1 cellular context compared by ENCODE assay signal in the genomic region with DNA sequence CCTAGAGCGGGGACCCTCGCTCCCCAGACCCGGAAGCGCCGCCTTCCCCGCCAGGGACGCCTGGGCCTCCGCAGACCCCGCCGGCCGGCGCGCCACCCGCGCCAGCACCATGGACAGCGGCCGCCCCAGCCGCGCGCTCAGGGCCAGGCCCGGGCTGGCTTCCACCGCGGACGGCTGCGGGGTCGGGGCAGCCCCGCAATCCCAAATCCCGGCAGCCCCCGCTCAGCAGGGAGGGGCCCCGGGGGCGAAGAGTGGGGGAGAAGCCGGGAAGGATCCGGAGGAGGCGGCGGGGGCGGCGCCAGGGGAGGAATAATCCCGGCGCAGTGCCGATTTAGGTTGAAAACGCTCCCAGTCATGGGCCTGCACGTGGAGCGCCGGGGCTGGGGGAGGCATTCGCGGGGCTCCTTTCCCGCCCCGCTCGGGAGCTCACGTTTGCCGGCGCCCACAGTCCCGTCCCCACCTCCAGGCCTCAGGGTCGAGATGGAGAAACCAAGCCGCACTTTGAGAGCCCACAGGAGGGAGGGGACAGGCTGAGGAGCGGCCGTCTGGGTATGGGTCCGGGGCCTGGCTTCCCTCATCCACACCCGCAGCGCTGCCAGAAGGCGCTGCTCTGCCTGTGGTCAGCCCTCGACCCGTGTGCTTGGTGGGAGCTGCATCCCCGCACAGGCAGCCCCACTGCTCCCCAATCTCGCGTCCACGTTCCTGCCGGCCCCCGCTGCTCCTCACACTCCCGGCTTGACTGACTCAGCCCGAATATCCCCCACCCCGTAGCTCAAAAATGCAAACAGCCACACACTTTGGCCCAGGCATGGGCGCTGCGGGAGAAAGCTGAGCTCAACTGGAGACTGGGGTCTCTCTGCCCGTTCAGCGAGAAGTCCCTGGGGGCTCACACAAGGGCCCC.
TF ChIP-seq lines count a peak whose summit lies in the region.

No MANE protein-coding gene starts in this region.

TF ChIP-seq in HepG2, 621 proteins besides CTCF, POLR2A, EP300 and RAD21 (continued from another document and continues in another):
- TF ChIP-seq, protein P1, sequence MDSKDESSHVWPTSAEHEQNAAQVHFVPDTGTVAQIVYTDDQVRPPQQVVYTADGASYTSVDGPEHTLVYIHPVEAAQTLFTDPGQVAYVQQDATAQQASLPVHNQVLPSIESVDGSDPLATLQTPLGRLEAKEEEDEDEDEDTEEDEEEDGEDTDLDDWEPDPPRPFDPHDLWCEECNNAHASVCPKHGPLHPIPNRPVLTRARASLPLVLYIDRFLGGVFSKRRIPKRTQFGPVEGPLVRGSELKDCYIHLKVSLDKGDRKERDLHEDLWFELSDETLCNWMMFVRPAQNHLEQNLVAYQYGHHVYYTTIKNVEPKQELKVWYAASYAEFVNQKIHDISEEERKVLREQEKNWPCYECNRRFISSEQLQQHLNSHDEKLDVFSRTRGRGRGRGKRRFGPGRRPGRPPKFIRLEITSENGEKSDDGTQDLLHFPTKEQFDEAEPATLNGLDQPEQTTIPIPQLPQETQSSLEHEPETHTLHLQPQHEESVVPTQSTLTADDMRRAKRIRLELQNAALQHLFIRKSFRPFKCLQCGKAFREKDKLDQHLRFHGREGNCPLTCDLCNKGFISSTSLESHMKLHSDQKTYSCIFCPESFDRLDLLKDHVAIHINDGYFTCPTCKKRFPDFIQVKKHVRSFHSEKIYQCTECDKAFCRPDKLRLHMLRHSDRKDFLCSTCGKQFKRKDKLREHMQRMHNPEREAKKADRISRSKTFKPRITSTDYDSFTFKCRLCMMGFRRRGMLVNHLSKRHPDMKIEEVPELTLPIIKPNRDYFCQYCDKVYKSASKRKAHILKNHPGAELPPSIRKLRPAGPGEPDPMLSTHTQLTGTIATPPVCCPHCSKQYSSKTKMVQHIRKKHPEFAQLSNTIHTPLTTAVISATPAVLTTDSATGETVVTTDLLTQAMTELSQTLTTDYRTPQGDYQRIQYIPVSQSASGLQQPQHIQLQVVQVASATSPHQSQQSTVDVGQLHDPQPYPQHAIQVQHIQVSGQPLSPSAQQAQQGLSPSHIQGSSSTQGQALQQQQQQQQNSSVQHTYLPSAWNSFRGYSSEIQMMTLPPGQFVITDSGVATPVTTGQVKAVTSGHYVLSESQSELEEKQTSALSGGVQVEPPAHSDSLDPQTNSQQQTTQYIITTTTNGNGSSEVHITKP (CRISPR knock-in tag; IDR thresholded peaks at IDR 0.05; ENCODE audit: low read depth) = no peak
- peak; percentile 93 for TF ChIP-seq TMF1 (CRISPR knock-in tag; IDR thresholded peaks at IDR 0.05; ENCODE audit: low read depth)
- TF ChIP-seq YEATS4 (CRISPR knock-in tag; IDR thresholded peaks at IDR 0.05; ENCODE audit: borderline replicate concordance) = peak; percentile 33; the same call in 1 of the 2 replicates
- peak; percentile 64; the same call in 1 of the 2 replicates for TF ChIP-seq RARG (CRISPR knock-in tag; IDR thresholded peaks at IDR 0.05; ENCODE audit: low read depth)
- TF ChIP-seq, protein P2, sequence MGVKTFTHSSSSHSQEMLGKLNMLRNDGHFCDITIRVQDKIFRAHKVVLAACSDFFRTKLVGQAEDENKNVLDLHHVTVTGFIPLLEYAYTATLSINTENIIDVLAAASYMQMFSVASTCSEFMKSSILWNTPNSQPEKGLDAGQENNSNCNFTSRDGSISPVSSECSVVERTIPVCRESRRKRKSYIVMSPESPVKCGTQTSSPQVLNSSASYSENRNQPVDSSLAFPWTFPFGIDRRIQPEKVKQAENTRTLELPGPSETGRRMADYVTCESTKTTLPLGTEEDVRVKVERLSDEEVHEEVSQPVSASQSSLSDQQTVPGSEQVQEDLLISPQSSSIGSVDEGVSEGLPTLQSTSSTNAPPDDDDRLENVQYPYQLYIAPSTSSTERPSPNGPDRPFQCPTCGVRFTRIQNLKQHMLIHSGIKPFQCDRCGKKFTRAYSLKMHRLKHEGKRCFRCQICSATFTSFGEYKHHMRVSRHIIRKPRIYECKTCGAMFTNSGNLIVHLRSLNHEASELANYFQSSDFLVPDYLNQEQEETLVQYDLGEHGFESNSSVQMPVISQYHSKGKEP (CRISPR knock-in tag; IDR thresholded peaks at IDR 0.05) = peak; percentile 84
- TF ChIP-seq DNMT1 (CRISPR knock-in tag; IDR thresholded peaks at IDR 0.05) = no peak
- no peak for TF ChIP-seq ZNF660 (CRISPR knock-in tag; IDR thresholded peaks at IDR 0.05; ENCODE audit: borderline replicate concordance, low read depth)
- TF ChIP-seq ZNF431 (CRISPR knock-in tag; IDR thresholded peaks at IDR 0.05; ENCODE audit: borderline replicate concordance, low read depth) = no peak
- TF ChIP-seq, protein P3, sequence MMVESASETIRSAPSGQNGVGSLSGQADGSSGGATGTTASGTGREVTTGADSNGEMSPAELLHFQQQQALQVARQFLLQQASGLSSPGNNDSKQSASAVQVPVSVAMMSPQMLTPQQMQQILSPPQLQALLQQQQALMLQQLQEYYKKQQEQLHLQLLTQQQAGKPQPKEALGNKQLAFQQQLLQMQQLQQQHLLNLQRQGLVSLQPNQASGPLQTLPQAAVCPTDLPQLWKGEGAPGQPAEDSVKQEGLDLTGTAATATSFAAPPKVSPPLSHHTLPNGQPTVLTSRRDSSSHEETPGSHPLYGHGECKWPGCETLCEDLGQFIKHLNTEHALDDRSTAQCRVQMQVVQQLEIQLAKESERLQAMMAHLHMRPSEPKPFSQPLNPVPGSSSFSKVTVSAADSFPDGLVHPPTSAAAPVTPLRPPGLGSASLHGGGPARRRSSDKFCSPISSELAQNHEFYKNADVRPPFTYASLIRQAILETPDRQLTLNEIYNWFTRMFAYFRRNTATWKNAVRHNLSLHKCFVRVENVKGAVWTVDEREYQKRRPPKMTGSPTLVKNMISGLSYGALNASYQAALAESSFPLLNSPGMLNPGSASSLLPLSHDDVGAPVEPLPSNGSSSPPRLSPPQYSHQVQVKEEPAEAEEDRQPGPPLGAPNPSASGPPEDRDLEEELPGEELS (CRISPR knock-in tag; IDR thresholded peaks at IDR 0.05) = no peak
- TF ChIP-seq KLF13 (CRISPR knock-in tag; IDR thresholded peaks at IDR 0.05) = no peak
- no peak for TF ChIP-seq ATF1 (CRISPR knock-in tag; IDR thresholded peaks at IDR 0.05)
- TF ChIP-seq CENPX (CRISPR knock-in tag; IDR thresholded peaks at IDR 0.05) = no peak
- TF ChIP-seq SALL2 (CRISPR knock-in tag; IDR thresholded peaks at IDR 0.05) = peak; percentile 58; the same call in 1 of the 2 replicates
- TF ChIP-seq, protein P4, sequence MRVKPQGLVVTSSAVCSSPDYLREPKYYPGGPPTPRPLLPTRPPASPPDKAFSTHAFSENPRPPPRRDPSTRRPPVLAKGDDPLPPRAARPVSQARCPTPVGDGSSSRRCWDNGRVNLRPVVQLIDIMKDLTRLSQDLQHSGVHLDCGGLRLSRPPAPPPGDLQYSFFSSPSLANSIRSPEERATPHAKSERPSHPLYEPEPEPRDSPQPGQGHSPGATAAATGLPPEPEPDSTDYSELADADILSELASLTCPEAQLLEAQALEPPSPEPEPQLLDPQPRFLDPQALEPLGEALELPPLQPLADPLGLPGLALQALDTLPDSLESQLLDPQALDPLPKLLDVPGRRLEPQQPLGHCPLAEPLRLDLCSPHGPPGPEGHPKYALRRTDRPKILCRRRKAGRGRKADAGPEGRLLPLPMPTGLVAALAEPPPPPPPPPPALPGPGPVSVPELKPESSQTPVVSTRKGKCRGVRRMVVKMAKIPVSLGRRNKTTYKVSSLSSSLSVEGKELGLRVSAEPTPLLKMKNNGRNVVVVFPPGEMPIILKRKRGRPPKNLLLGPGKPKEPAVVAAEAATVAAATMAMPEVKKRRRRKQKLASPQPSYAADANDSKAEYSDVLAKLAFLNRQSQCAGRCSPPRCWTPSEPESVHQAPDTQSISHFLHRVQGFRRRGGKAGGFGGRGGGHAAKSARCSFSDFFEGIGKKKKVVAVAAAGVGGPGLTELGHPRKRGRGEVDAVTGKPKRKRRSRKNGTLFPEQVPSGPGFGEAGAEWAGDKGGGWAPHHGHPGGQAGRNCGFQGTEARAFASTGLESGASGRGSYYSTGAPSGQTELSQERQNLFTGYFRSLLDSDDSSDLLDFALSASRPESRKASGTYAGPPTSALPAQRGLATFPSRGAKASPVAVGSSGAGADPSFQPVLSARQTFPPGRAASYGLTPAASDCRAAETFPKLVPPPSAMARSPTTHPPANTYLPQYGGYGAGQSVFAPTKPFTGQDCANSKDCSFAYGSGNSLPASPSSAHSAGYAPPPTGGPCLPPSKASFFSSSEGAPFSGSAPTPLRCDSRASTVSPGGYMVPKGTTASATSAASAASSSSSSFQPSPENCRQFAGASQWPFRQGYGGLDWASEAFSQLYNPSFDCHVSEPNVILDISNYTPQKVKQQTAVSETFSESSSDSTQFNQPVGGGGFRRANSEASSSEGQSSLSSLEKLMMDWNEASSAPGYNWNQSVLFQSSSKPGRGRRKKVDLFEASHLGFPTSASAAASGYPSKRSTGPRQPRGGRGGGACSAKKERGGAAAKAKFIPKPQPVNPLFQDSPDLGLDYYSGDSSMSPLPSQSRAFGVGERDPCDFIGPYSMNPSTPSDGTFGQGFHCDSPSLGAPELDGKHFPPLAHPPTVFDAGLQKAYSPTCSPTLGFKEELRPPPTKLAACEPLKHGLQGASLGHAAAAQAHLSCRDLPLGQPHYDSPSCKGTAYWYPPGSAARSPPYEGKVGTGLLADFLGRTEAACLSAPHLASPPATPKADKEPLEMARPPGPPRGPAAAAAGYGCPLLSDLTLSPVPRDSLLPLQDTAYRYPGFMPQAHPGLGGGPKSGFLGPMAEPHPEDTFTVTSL (CRISPR knock-in tag; IDR thresholded peaks at IDR 0.05; ENCODE audit: borderline replicate concordance) = no peak
- TF ChIP-seq ZNF556 (CRISPR knock-in tag; IDR thresholded peaks at IDR 0.05; ENCODE audit: borderline replicate concordance) = 0 out of 2 replicates have a peak, but pooled peaks have one; percentile 61
- TF ChIP-seq FOXO1 (CRISPR knock-in tag; IDR thresholded peaks at IDR 0.05) = no peak
- TF ChIP-seq, protein P5, sequence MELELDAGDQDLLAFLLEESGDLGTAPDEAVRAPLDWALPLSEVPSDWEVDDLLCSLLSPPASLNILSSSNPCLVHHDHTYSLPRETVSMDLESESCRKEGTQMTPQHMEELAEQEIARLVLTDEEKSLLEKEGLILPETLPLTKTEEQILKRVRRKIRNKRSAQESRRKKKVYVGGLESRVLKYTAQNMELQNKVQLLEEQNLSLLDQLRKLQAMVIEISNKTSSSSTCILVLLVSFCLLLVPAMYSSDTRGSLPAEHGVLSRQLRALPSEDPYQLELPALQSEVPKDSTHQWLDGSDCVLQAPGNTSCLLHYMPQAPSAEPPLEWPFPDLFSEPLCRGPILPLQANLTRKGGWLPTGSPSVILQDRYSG (CRISPR knock-in tag; IDR thresholded peaks at IDR 0.05) = peak; percentile 94
- TF ChIP-seq AKAP8 (CRISPR knock-in tag; IDR thresholded peaks at IDR 0.05) = no peak
- TF ChIP-seq ZFP62 (CRISPR knock-in tag; IDR thresholded peaks at IDR 0.05) = no peak
- TF ChIP-seq NFIB (CRISPR knock-in tag; IDR thresholded peaks at IDR 0.05; ENCODE audit: borderline replicate concordance) = no peak
- TF ChIP-seq GLI4 (CRISPR knock-in tag; IDR thresholded peaks at IDR 0.05; ENCODE audit: borderline replicate concordance) = peak; percentile 83; the same call in 1 of the 2 replicates
- TF ChIP-seq ZNF17 (CRISPR knock-in tag; IDR thresholded peaks at IDR 0.05) = no peak
- TF ChIP-seq, protein P6, sequence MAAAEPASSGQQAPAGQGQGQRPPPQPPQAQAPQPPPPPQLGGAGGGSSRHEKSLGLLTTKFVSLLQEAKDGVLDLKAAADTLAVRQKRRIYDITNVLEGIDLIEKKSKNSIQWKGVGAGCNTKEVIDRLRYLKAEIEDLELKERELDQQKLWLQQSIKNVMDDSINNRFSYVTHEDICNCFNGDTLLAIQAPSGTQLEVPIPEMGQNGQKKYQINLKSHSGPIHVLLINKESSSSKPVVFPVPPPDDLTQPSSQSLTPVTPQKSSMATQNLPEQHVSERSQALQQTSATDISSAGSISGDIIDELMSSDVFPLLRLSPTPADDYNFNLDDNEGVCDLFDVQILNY (CRISPR knock-in tag; conservative IDR thresholded peaks at IDR 0.05) = 0 out of 2 replicates have a peak, but pooled peaks have one; percentile 49
- TF ChIP-seq CHD4 (IDR thresholded peaks at IDR 0.05; ENCODE audit: borderline replicate concordance, low read length) = no peak
- no peak for TF ChIP-seq ZNF143 (CRISPR knock-in tag; IDR thresholded peaks at IDR 0.05)
- no peak for TF ChIP-seq ZNF703 (CRISPR knock-in tag; IDR thresholded peaks at IDR 0.05; ENCODE audit: borderline replicate concordance)
- no peak for TF ChIP-seq PPARG (CRISPR knock-in tag; conservative IDR thresholded peaks at IDR 0.05)
- TF ChIP-seq, protein P7, sequence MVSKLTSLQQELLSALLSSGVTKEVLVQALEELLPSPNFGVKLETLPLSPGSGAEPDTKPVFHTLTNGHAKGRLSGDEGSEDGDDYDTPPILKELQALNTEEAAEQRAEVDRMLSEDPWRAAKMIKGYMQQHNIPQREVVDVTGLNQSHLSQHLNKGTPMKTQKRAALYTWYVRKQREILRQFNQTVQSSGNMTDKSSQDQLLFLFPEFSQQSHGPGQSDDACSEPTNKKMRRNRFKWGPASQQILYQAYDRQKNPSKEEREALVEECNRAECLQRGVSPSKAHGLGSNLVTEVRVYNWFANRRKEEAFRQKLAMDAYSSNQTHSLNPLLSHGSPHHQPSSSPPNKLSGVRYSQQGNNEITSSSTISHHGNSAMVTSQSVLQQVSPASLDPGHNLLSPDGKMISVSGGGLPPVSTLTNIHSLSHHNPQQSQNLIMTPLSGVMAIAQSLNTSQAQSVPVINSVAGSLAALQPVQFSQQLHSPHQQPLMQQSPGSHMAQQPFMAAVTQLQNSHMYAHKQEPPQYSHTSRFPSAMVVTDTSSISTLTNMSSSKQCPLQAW (CRISPR knock-in tag; IDR thresholded peaks at IDR 0.05) = no peak
- TF ChIP-seq MBNL3 (CRISPR knock-in tag; conservative IDR thresholded peaks at IDR 0.05) = no peak
- TF ChIP-seq EEA1 (CRISPR knock-in tag; IDR thresholded peaks at IDR 0.05; ENCODE audit: borderline replicate concordance) = no peak; the same call in 1 of the 2 replicates
- TF ChIP-seq, protein P8, sequence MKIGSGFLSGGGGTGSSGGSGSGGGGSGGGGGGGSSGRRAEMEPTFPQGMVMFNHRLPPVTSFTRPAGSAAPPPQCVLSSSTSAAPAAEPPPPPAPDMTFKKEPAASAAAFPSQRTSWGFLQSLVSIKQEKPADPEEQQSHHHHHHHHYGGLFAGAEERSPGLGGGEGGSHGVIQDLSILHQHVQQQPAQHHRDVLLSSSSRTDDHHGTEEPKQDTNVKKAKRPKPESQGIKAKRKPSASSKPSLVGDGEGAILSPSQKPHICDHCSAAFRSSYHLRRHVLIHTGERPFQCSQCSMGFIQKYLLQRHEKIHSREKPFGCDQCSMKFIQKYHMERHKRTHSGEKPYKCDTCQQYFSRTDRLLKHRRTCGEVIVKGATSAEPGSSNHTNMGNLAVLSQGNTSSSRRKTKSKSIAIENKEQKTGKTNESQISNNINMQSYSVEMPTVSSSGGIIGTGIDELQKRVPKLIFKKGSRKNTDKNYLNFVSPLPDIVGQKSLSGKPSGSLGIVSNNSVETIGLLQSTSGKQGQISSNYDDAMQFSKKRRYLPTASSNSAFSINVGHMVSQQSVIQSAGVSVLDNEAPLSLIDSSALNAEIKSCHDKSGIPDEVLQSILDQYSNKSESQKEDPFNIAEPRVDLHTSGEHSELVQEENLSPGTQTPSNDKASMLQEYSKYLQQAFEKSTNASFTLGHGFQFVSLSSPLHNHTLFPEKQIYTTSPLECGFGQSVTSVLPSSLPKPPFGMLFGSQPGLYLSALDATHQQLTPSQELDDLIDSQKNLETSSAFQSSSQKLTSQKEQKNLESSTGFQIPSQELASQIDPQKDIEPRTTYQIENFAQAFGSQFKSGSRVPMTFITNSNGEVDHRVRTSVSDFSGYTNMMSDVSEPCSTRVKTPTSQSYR (CRISPR knock-in tag; IDR thresholded peaks at IDR 0.05; ENCODE audit: borderline replicate concordance) = peak; percentile 47; the same call in 1 of the 2 replicates
- no peak for TF ChIP-seq PHF5A (CRISPR knock-in tag; IDR thresholded peaks at IDR 0.05; ENCODE audit: low read depth, unreplicated experiment)
- peak; percentile 88; the same call in 1 of the 2 replicates for TF ChIP-seq ETV6 (CRISPR knock-in tag; conservative IDR thresholded peaks at IDR 0.05)
